In genomic region chr20:34895465-34895864, GRCh38 we compare ENCODE assay signal across 18 cellular contexts. TPM values are rescaled to one million over a fixed set of nuclear protein-coding genes. Genes with fewer than 3 reads are reported as not detected.
DNase-seq lines count a peak whose midpoint lies in the region; ATAC-seq and TF ChIP-seq lines count a peak whose summit lies in the region.
"Had no signal": no experiment of that assay in that cellular context is flagged by ENCODE, and none has a peak within 500 bp of the region (broad histone marks: within the 10 kb centered on the region; RNA-seq: fewer than 3 reads in every experiment).

No MANE protein-coding gene starts in this region.

- H2AK5ac ChIP-seq in IMR-90 (ENCODE audit: low read depth, low read length), result no peak overlapping the region

- H3K9ac ChIP-seq in IMR-90 (ENCODE audit: low read depth, low read length) (no peak overlapping the region), subcutaneous abdominal adipose tissue (ENCODE audit: low read length in 5 of 5) (no peak overlapping the region)
- H3K9ac ChIP-seq: BLaER1 had no signal

- DNase-seq in activated CD4-positive, alpha-beta T cell treated with anti-CD3 and anti-CD28 coated beads, Interleukin-2, amount 10 ng/mL, durations not matched to agents 24 days and 14 days, result no peak
- DNase-seq in activated CD4-positive, alpha-beta T cell treated with anti-CD3 and anti-CD28 coated beads, Interleukin-2, amount 50 U/mL, for 4 hours, result no peak
- DNase-seq in IMR-90 (no peak), mucosa of descending colon (no peak), adrenal gland (no peak), Ammon's horn (ENCODE audit: low spot score) (no peak), osteocyte (ENCODE audit: extremely low spot score, unreplicated experiment) (no peak)
- DNase-seq: AML-193; CD4-positive, alpha-beta memory T cell; DMS153; DMS79; GDM1; H9 had no signal

- H3K36me3 ChIP-seq in IMR-90 (ENCODE audit: control insufficient read depth, insufficient read depth, low read length) (no peaks in the 10 kb centered on the region), mucosa of descending colon (ENCODE audit: low read depth) (no peaks in the 10 kb centered on the region), subcutaneous abdominal adipose tissue (ENCODE audit: control insufficient read depth in 5 of 5, insufficient read depth in 5 of 5, low read length in 5 of 5) (peaks cover 0 to 12% (median 3%) of the 10 kb centered on the region in 5 donors), adrenal gland (replicated peaks in 1 of 2) (no peaks in the 10 kb centered on the region)

- no peak overlapping the region for H3K56ac ChIP-seq in IMR-90 (ENCODE audit: extremely low read depth, insufficient read depth, low read length)

- peaks cover 25% of the 10 kb centered on the region for H3K36me3 Mint-ChIP-seq in activated CD4-positive, alpha-beta T cell treated with anti-CD3 and anti-CD28 coated beads, Interleukin-2, amount 10 ng/mL, durations not matched to agents 24 days and 14 days (ENCODE audit: low read depth)
- H3K36me3 Mint-ChIP-seq in osteocyte (ENCODE audit: unreplicated experiment), result peaks cover 6% of the 10 kb centered on the region

- no peak overlapping the region for H3K27ac ChIP-seq in IMR-90 (ENCODE audit: insufficient read depth, low read length)
- peak overlapping the region; percentile 57 for H3K27ac ChIP-seq in subcutaneous abdominal adipose tissue (ENCODE audit: low read depth, low read length)
- H3K27ac ChIP-seq in adrenal gland, result peak overlapping the region in 1 of 5 donors; percentile 38
- H3K27ac ChIP-seq: 22Rv1, A549, BLaER1 had no signal

- H2AK9ac ChIP-seq in IMR-90 (replicated peaks; ENCODE audit: low read depth, low read length, poor library complexity), result no peak overlapping the region

- H3K18ac ChIP-seq in IMR-90 (ENCODE audit: low read depth, low read length), result no peak overlapping the region

- H3K79me1 ChIP-seq in IMR-90 (ENCODE audit: low read depth in 1 of 2, low read length in 2 of 2), result peaks cover 9 to 27% of the 10 kb centered on the region in 2 experiments; a peak in 3 of 4 replicates

- no CpG with 5 or more reads among the region's 3 CpGs for WGBS in IMR-90 (ENCODE audit: extremely low coverage in 2 of 2, insufficient read length in 1 of 2), 2 experiments
- 64 to 68% (median 66%) methylated on average over 3 of the region's 3 CpGs for WGBS in adrenal gland, 4 donors

- peak overlapping the region; percentile 27 for H2BK5ac ChIP-seq in IMR-90 (ENCODE audit: low read depth, low read length, poor library complexity, severe bottlenecking)

- no peak overlapping the region for H2BK15ac ChIP-seq in IMR-90 (ENCODE audit: low read depth, low read length)

- no peak overlapping the region for H3K4me3 Mint-ChIP-seq in activated CD4-positive, alpha-beta T cell treated with anti-CD3 and anti-CD28 coated beads, Interleukin-2, amount 10 ng/mL, durations not matched to agents 24 days and 14 days
- H3K4me3 Mint-ChIP-seq in osteocyte (ENCODE audit: unreplicated experiment), result no peak overlapping the region
- H3K4me3 Mint-ChIP-seq: CD14-positive monocyte; CD4-positive, alpha-beta memory T cell; H9 had no signal

- POLR2A ChIA-PET in IMR-90 (lab: Charles Lee; ENCODE audit: unreplicated experiment), result no interaction called here

- no peak overlapping the region for H4K5ac ChIP-seq in IMR-90 (ENCODE audit: low read depth, low read length)

- TF ChIP-seq CTCF in IMR-90 (conservative IDR thresholded peaks at IDR 0.05; ENCODE audit: low read depth, low read length), result no peak
- TF ChIP-seq CTCF in mucosa of descending colon (IDR thresholded peaks at IDR 0.05), result no peak
- no peak for TF ChIP-seq CTCF in adrenal gland (IDR thresholded peaks at IDR 0.05)
- no peak for TF ChIP-seq CTCF in osteocyte (IDR thresholded peaks at IDR 0.05)

- CTCF ChIA-PET in IMR-90 (lab: Yijun Ruan, JAX), result interaction anchor here (0.6 kb wide), 1 partner anchor 185 kb away, joined by 3 read pairs; no protein-coding TSS in a partner anchor

- TF ChIP-seq POLR2A in IMR-90 (IDR thresholded peaks at IDR 0.05; ENCODE audit: low read depth, low read length) (no peak), adrenal gland (IDR thresholded peaks at IDR 0.05) (no peak)

- BruUV-seq in IMR-90 (replicated peaks; lab: Mats Ljungman, UMichigan), result no TSS peak

- no peak for ATAC-seq in IMR-90 (ENCODE audit: low read depth)
- ATAC-seq in mucosa of descending colon, result peak; percentile 61
- ATAC-seq: A549 had no signal

- H2AFZ ChIP-seq in IMR-90 (replicated peaks; ENCODE audit: low read length, poor library complexity), result no peak overlapping the region

- H3K27me3 ChIP-seq in IMR-90 (ENCODE audit: control insufficient read depth, insufficient read depth, low read length) (no peaks in the 10 kb centered on the region), subcutaneous abdominal adipose tissue (ENCODE audit: control insufficient read depth in 5 of 5, insufficient read depth in 4 of 5, low read length in 5 of 5) (no peaks in the 10 kb centered on the region), adrenal gland (no peaks in the 10 kb centered on the region)
- H3K27me3 ChIP-seq: BLaER1 had no signal

- H3K4me1 Mint-ChIP-seq in activated CD4-positive, alpha-beta T cell treated with anti-CD3 and anti-CD28 coated beads, Interleukin-2, amount 10 ng/mL, durations not matched to agents 24 days and 14 days, result peaks cover 33% of the 10 kb centered on the region
- peaks cover 5% of the 10 kb centered on the region for H3K4me1 Mint-ChIP-seq in osteocyte (ENCODE audit: unreplicated experiment)
- H3K4me1 Mint-ChIP-seq: H9 had no signal

- peaks cover 3% of the 10 kb centered on the region; the same call in 1 of the 2 replicates for H4K20me1 ChIP-seq in IMR-90 (ENCODE audit: insufficient read depth, low read length)
- H4K20me1 ChIP-seq: BLaER1 had no signal

- no peak overlapping the region for H3K14ac ChIP-seq in IMR-90 (replicated peaks; ENCODE audit: low read depth, low read length)

- in situ Hi-C loops in IMR-90 (cut with MboI; ENCODE audit: low sequenced_read_pairs), result no loop called here

- no peak overlapping the region for H2BK20ac ChIP-seq in IMR-90 (ENCODE audit: low read depth, low read length)

- H3K9me3 ChIP-seq in IMR-90 (ENCODE audit: control insufficient read depth, insufficient read depth, low read length) (no peaks in the 10 kb centered on the region), mucosa of descending colon (no peaks in the 10 kb centered on the region), subcutaneous abdominal adipose tissue (ENCODE audit: control insufficient read depth in 5 of 5, low read length in 5 of 5) (no peaks in the 10 kb centered on the region), adrenal gland (replicated peaks in 1 of 3) (no peaks in the 10 kb centered on the region)
- H3K9me3 ChIP-seq: A549 had no signal

- intact Hi-C loops in activated CD4-positive, alpha-beta T cell treated with anti-CD3 and anti-CD28 coated beads, Interleukin-2, amount 10 ng/mL, durations not matched to agents 24 days and 14 days (cut with micrococcal nuclease), result no loop called here
- intact Hi-C loops in IMR-90 (cut with micrococcal nuclease) (no loop called here), mucosa of descending colon (cut with DNase I, micrococcal nuclease) (no loop called here), adrenal gland (cut with DNase I) (no loop called here)

- no peak overlapping the region for H3K4me3 ChIP-seq in IMR-90 (ENCODE audit: insufficient read depth, low read depth, low read length)
- H3K4me3 ChIP-seq in mucosa of descending colon, result no peak overlapping the region
- H3K4me3 ChIP-seq in subcutaneous abdominal adipose tissue (ENCODE audit: low read depth in 1 of 5, low read length in 5 of 5), result no peak overlapping the region
- no peak overlapping the region for H3K4me3 ChIP-seq in adrenal gland
- H3K4me3 ChIP-seq: A549, BLaER1 had no signal

- dilution Hi-C loops in IMR-90 (cut with HindIII; ENCODE audit: low sequenced_read_pairs, unreplicated experiment), result no loop called here

- no peaks in the 10 kb centered on the region for H3K27me3 Mint-ChIP-seq in activated CD4-positive, alpha-beta T cell treated with anti-CD3 and anti-CD28 coated beads, Interleukin-2, amount 10 ng/mL, durations not matched to agents 24 days and 14 days
- H3K27me3 Mint-ChIP-seq in osteocyte (ENCODE audit: unreplicated experiment), result no peaks in the 10 kb centered on the region
- H3K27me3 Mint-ChIP-seq: CD4-positive, alpha-beta memory T cell had no signal

- H3K23ac ChIP-seq in IMR-90 (ENCODE audit: low read depth, low read length), result no peak overlapping the region

- H2BK120ac ChIP-seq in IMR-90 (ENCODE audit: low read depth, low read length), result no peak overlapping the region

- no peak overlapping the region for H4K91ac ChIP-seq in IMR-90 (ENCODE audit: insufficient read depth, low read depth, low read length)

- H3K9me1 ChIP-seq in IMR-90 (ENCODE audit: insufficient read depth, low read length), result peaks cover 4% of the 10 kb centered on the region

- no peak overlapping the region for H3K4ac ChIP-seq in IMR-90 (ENCODE audit: low read depth, low read length)

- H3K9me3 Mint-ChIP-seq in activated CD4-positive, alpha-beta T cell treated with anti-CD3 and anti-CD28 coated beads, Interleukin-2, amount 10 ng/mL, durations not matched to agents 24 days and 14 days, result no peaks in the 10 kb centered on the region
- H3K9me3 Mint-ChIP-seq in osteocyte (ENCODE audit: unreplicated experiment), result no peaks in the 10 kb centered on the region
- H3K9me3 Mint-ChIP-seq: CD4-positive, alpha-beta memory T cell had no signal

- H4K8ac ChIP-seq in IMR-90 (ENCODE audit: low read depth in 2 of 2, low read length in 2 of 2), result no peak overlapping the region

- H3K4me1 ChIP-seq in IMR-90 (ENCODE audit: control insufficient read depth, insufficient read depth, low read length) (peaks cover 14% of the 10 kb centered on the region), mucosa of descending colon (ENCODE audit: low read depth) (peaks cover 41% of the 10 kb centered on the region), subcutaneous abdominal adipose tissue (ENCODE audit: control insufficient read depth in 5 of 5, insufficient read depth in 5 of 5, low read length in 5 of 5) (peaks cover 0 to 47% (median 31%) of the 10 kb centered on the region in 5 donors), adrenal gland (replicated peaks in 1 of 2) (peaks cover 7 to 26% of the 10 kb centered on the region in 2 donors)
- H3K4me1 ChIP-seq: BLaER1 had no signal

- H3K27ac Mint-ChIP-seq in activated CD4-positive, alpha-beta T cell treated with anti-CD3 and anti-CD28 coated beads, Interleukin-2, amount 10 ng/mL, durations not matched to agents 24 days and 14 days, result peak overlapping the region; percentile 74
- no peak overlapping the region for H3K27ac Mint-ChIP-seq in osteocyte (ENCODE audit: unreplicated experiment)
- H3K27ac Mint-ChIP-seq: CD4-positive, alpha-beta memory T cell; H9 had no signal

- no peak for TF ChIP-seq RAD21 in IMR-90 (IDR thresholded peaks at IDR 0.05; ENCODE audit: low read length)

- no peak overlapping the region for H3K4me2 ChIP-seq in IMR-90 (ENCODE audit: low read depth, low read length)
- H3K4me2 ChIP-seq: A549, BLaER1 had no signal

RNA-seq across cellular contexts. Expression of gene ACSS2, which starts 19.1 kb away (rescaled TPM):
- total RNA-seq in activated CD4-positive, alpha-beta T cell treated with anti-CD3 and anti-CD28 coated beads, Interleukin-2, amount 10 ng/mL, durations not matched to agents 24 days and 14 days, result 44.8 and 54.4 TPM in 2 replicates
- total RNA-seq in IMR-90 (2012; rRNA removed), result 38.9 and 46.4 TPM in 2 replicates
- polyA plus RNA-seq in IMR-90 (2012; rRNA removed), result 26.9 and 27.1 TPM in 2 replicates
- polyA plus RNA-seq in IMR-90 (2012; cell fraction: cytosol; rRNA removed), result 20.5 and 21.4 TPM in 2 replicates
- 67.9 and 79.4 TPM in 2 replicates for polyA plus RNA-seq in IMR-90 (2012; cell fraction: nucleus; rRNA removed; ENCODE audit: low replicate concordance)
- 100 to 1,000 TPM; 191 to 479 (median 302) TPM for total RNA-seq in mucosa of descending colon
- total RNA-seq in adrenal gland, result 100 to 1,000 TPM in 6 of 8 donors, 10 to 100 TPM in 2; 81.4 to 353 (median 128) TPM
- 100 to 1,000 TPM; 148 to 386 (median 161) TPM for polyA plus RNA-seq in adrenal gland
- 28.2 and 31.1 TPM in 2 replicates for total RNA-seq in osteocyte

RNA-seq across cellular contexts. Expression of gene GGT7, which starts 22.8 kb away (rescaled TPM):
- 12.8 and 14.8 TPM in 2 replicates for total RNA-seq in activated CD4-positive, alpha-beta T cell treated with anti-CD3 and anti-CD28 coated beads, Interleukin-2, amount 10 ng/mL, durations not matched to agents 24 days and 14 days
- 3.3 and 3.4 TPM in 2 replicates for total RNA-seq in IMR-90 (2012; rRNA removed)
- 25.9 and 32.8 TPM in 2 replicates for polyA plus RNA-seq in IMR-90 (2012; rRNA removed)
- 13.0 and 25.4 TPM in 2 replicates for polyA plus RNA-seq in IMR-90 (2012; cell fraction: cytosol; rRNA removed)
- polyA plus RNA-seq in IMR-90 (2012; cell fraction: nucleus; rRNA removed; ENCODE audit: low replicate concordance), result 110 and 233 TPM in 2 replicates
- total RNA-seq in mucosa of descending colon, result 10 to 100 TPM; 14.4 to 24.6 (median 20.3) TPM
- total RNA-seq in adrenal gland, result 10 to 100 TPM in 7 of 8 donors, 1 to 10 TPM in 1; 6.5 to 24.8 (median 15.8) TPM
- 10 to 100 TPM in 2 of 3 donors, 1 to 10 TPM in 1; 5.3 to 27.8 (median 12.2) TPM for polyA plus RNA-seq in adrenal gland
- 32.8 and 37.0 TPM in 2 replicates for total RNA-seq in osteocyte
